In genomic region chr3:62414786-62415185, GRCh38 we compare ENCODE assay signal across 38 cellular contexts. TPM values are rescaled to one million over a fixed set of nuclear protein-coding genes. Genes with fewer than 3 reads are reported as not detected.
DNase-seq lines count a peak whose midpoint lies in the region; ATAC-seq, FAIRE-seq and TF ChIP-seq lines count a peak whose summit lies in the region.
"Had no signal": no experiment of that assay in that cellular context is flagged by ENCODE, and none has a peak within 500 bp of the region (broad histone marks: within the 10 kb centered on the region; RNA-seq: fewer than 3 reads in every experiment).

No MANE protein-coding gene starts in this region.

- H3K4me3 Mint-ChIP-seq in activated T-helper 1 cell treated with anti-CD3 and anti-CD28 coated beads, Interleukin-12 subunit alpha, Interleukin-12 subunit beta, Interleukin-2, Interleukin-4 antibody, amounts not matched to agents 30 ng/mL and 10 ng/mL and 1 ng/mL, durations not matched to agents 14 hours and 24 hours and 36 hours, result no peak overlapping the region
- H3K4me3 Mint-ChIP-seq: activated CD4-positive, alpha-beta T cell treated with anti-CD3 and anti-CD28 coated beads, Interleukin-2, amount 10 ng/mL, durations not matched to agents 7 days and 5 days; immature natural killer cell; natural killer cell; T-cell had no signal

- H2AFZ ChIP-seq in H1 (ENCODE audit: low read length), result no peak overlapping the region

- H3K36me3 ChIP-seq in BLaER1 treated with 17β-estradiol and CSF1 and Interleukin-3, amounts not matched to agents 10 nM and 100 nM, result no peaks in the 10 kb centered on the region
- no peaks in the 10 kb centered on the region for H3K36me3 ChIP-seq in H7 (replicated peaks; ENCODE audit: control insufficient read depth, insufficient read depth, low read length)
- no peaks in the 10 kb centered on the region for H3K36me3 ChIP-seq in H1 (ENCODE audit: control insufficient read depth in 2 of 4, insufficient read depth in 4 of 4, low read length in 3 of 4)
- H3K36me3 ChIP-seq: ascending aorta, cardiac muscle cell, esophagus muscularis mucosa, heart left ventricle, SJCRH30, tibial artery, WERI-Rb-1 had no signal

- no peaks in the 10 kb centered on the region for H3K4me1 Mint-ChIP-seq in activated T-helper 1 cell treated with anti-CD3 and anti-CD28 coated beads, Interleukin-12 subunit alpha, Interleukin-12 subunit beta, Interleukin-2, Interleukin-4 antibody, amounts not matched to agents 30 ng/mL and 10 ng/mL and 1 ng/mL, durations not matched to agents 14 hours and 24 hours and 36 hours (ENCODE audit: low read depth)
- H3K4me1 Mint-ChIP-seq: activated CD4-positive, alpha-beta T cell treated with anti-CD3 and anti-CD28 coated beads, Interleukin-2, amount 10 ng/mL, durations not matched to agents 7 days and 5 days; immature natural killer cell; natural killer cell; T-cell had no signal

- peaks cover 3% of the 10 kb centered on the region for H3K27me3 Mint-ChIP-seq in activated T-helper 1 cell treated with anti-CD3 and anti-CD28 coated beads, Interleukin-12 subunit alpha, Interleukin-12 subunit beta, Interleukin-2, Interleukin-4 antibody, amounts not matched to agents 30 ng/mL and 10 ng/mL and 1 ng/mL, durations not matched to agents 14 hours and 24 hours and 36 hours (ENCODE audit: insufficient read depth)

- peak overlapping the region in 4 of 11 experiments; percentile 40 to 59 (median 49); a peak in 6 of 22 replicates for H3K27ac ChIP-seq in BLaER1 treated with 17β-estradiol and CSF1 and Interleukin-3, amounts not matched to agents 10 nM and 100 nM
- no peak overlapping the region for H3K27ac ChIP-seq in H1 (ENCODE audit: low read depth, low read length)
- H3K27ac ChIP-seq: ascending aorta, cardiac muscle cell, esophagus muscularis mucosa, heart left ventricle, SJCRH30, tibial artery had no signal

- no peaks in the 10 kb centered on the region for H3K9me3 Mint-ChIP-seq in activated T-helper 1 cell treated with anti-CD3 and anti-CD28 coated beads, Interleukin-12 subunit alpha, Interleukin-12 subunit beta, Interleukin-2, Interleukin-4 antibody, amounts not matched to agents 30 ng/mL and 10 ng/mL and 1 ng/mL, durations not matched to agents 14 hours and 24 hours and 36 hours
- H3K9me3 Mint-ChIP-seq: activated CD4-positive, alpha-beta T cell treated with anti-CD3 and anti-CD28 coated beads, Interleukin-2, amount 10 ng/mL, durations not matched to agents 7 days and 5 days; T-cell had no signal

- H3K9me3 ChIP-seq in BLaER1 treated with 17β-estradiol and CSF1 and Interleukin-3, amounts not matched to agents 10 nM and 100 nM (replicated peaks in 1 of 11), result peaks cover 0 to 19% (median 10%) of the 10 kb centered on the region in 11 experiments; a peak in 13 of 22 replicates
- H3K9me3 ChIP-seq in H1 (ENCODE audit: insufficient read depth in 2 of 2, low read depth in 1 of 2, low read length in 1 of 2), result no peaks in the 10 kb centered on the region
- H3K9me3 ChIP-seq: ascending aorta, esophagus muscularis mucosa, heart left ventricle, mucosa of descending colon, SJCRH30, tibial artery had no signal

- H4K5ac ChIP-seq in H1 (ENCODE audit: insufficient read length, low read depth, low read length), result no peak overlapping the region

- TF ChIP-seq EP300 in H1 (IDR thresholded peaks at IDR 0.05; ENCODE audit: borderline replicate concordance in 1 of 2, low read depth in 2 of 2, low read length in 2 of 2), result 0 out of 3 replicates have a peak, but pooled peaks of 1 of the 2 experiments have one; percentile 20

- H3K79me1 ChIP-seq in H1 (ENCODE audit: low read depth, low read length), result no peaks in the 10 kb centered on the region

- intact Hi-C loops in activated T-helper 1 cell treated with anti-CD3 and anti-CD28 coated beads, Interleukin-12 subunit alpha, Interleukin-12 subunit beta, Interleukin-2, Interleukin-4 antibody, amounts not matched to agents 30 ng/mL and 10 ng/mL and 1 ng/mL, durations not matched to agents 14 hours and 24 hours and 36 hours (cut with micrococcal nuclease), result no loop called here

- H3K14ac ChIP-seq in H1 (ENCODE audit: insufficient read length), result no peak overlapping the region

- H2BK20ac ChIP-seq in H1 (ENCODE audit: low read length), result peak overlapping the region; percentile 23; the same call in 1 of the 2 replicates

- H3K23ac ChIP-seq in H1 (ENCODE audit: insufficient read length), result no peak overlapping the region

- TF ChIP-seq POLR2A in H1 (IDR thresholded peaks at IDR 0.05; ENCODE audit: control extremely low read depth in 1 of 2, low read depth in 2 of 2, low read length in 2 of 2), result no peak

- H3K4ac ChIP-seq in H1 (replicated peaks; ENCODE audit: insufficient read length, low read depth, low read length), result no peak overlapping the region

- CTCF ChIA-PET in H1 (lab: Charles Lee; ENCODE audit: partially characterized antibody), result interaction anchor here (0.8 to 1.8 kb wide), 7 partner anchors 9 to 146 kb away, joined by 3 to 11 read pairs (median 5); no protein-coding TSS in a partner anchor

- POLR2A ChIA-PET in H1 (lab: Charles Lee; ENCODE audit: partially characterized antibody), result interaction anchor here (1.1 to 1.6 kb wide), 5 partner anchors 17 to 63 kb away, joined by 3 to 7 read pairs (median 3); no protein-coding TSS in a partner anchor

- no peak for TF ChIP-seq CTCF in H1 (IDR thresholded peaks at IDR 0.05; ENCODE audit: control extremely low read depth in 1 of 3, insufficient read depth in 1 of 3, low read depth in 1 of 3, low read length in 3 of 3)

- no peak overlapping the region for H2BK12ac ChIP-seq in H1 (ENCODE audit: low read depth, low read length)

- no peak for TF ChIP-seq RAD21 in H1 (IDR thresholded peaks at IDR 0.05 in 1 of 2, conservative IDR thresholded peaks at IDR 0.05 in 1 of 2; ENCODE audit: low read depth in 2 of 2, low read length in 2 of 2)

- no peak overlapping the region for H2AK5ac ChIP-seq in H1 (ENCODE audit: low read depth, low read length)

- no peak overlapping the region for H3K4me3 ChIP-seq in BLaER1 treated with 17β-estradiol and CSF1 and Interleukin-3, amounts not matched to agents 10 nM and 100 nM
- H3K4me3 ChIP-seq in H7 (ENCODE audit: insufficient read depth, low read depth, low read length) (no peak overlapping the region; the same call in 1 of the 2 replicates), H1 (ENCODE audit: extremely low read depth in 1 of 4, insufficient read depth in 2 of 4, low read depth in 3 of 4, low read length in 4 of 4) (peak overlapping the region in 3 of 4 experiments; percentile 22 to 55 (median 34); a peak in 4 of 8 replicates)
- H3K4me3 ChIP-seq: ascending aorta, cardiac muscle cell, esophagus muscularis mucosa, heart left ventricle, mucosa of descending colon, SJCRH30, tibial artery had no signal

- FAIRE-seq in H1 (lab: Jason Lieb, UNC), result peak; percentile 24

- H3K79me2 ChIP-seq in H1 (ENCODE audit: control insufficient read depth in 1 of 2, insufficient read depth in 2 of 2, low read length in 2 of 2), result no peaks in the 10 kb centered on the region

- H3K27me3 ChIP-seq in BLaER1 treated with 17β-estradiol and CSF1 and Interleukin-3, amounts not matched to agents 10 nM and 100 nM, result no peaks in the 10 kb centered on the region
- H3K27me3 ChIP-seq in H7 (ENCODE audit: control insufficient read depth, insufficient read depth, low read length), result no peaks in the 10 kb centered on the region
- H3K27me3 ChIP-seq in H1 (replicated peaks in 1 of 4; ENCODE audit: control insufficient read depth in 3 of 4, extremely low read depth in 1 of 4, insufficient read depth in 3 of 4, low read length in 3 of 4), result peaks cover 0 to 29% (median 12%) of the 10 kb centered on the region in 4 experiments; a peak in 3 of 7 replicates
- H3K27me3 ChIP-seq: ascending aorta, esophagus muscularis mucosa, heart left ventricle, SJCRH30, tibial artery had no signal

- peak overlapping the region in 2 of 11 experiments; percentile 37 to 45; a peak in 3 of 22 replicates for H3K9ac ChIP-seq in BLaER1 treated with 17β-estradiol and CSF1 and Interleukin-3, amounts not matched to agents 10 nM and 100 nM
- no peak overlapping the region for H3K9ac ChIP-seq in H1 (replicated peaks in 1 of 4; ENCODE audit: extremely low read depth in 1 of 4, low read depth in 3 of 4, low read length in 3 of 4)

- no peak overlapping the region for H4K8ac ChIP-seq in H1 (ENCODE audit: extremely low read depth, insufficient read depth, low read length)

- DNase-seq in H7, result peak; percentile 37
- DNase-seq in H1 (ENCODE audit: low read depth in 1 of 2, low spot score in 2 of 2), result peak in 1 of 2 experiments; percentile 59
- DNase-seq in left kidney (ENCODE audit: low read depth, low spot score), result peak; percentile 58
- DNase-seq in activated T-helper 1 cell treated with anti-CD3 and anti-CD28 coated beads, Interleukin-12 subunit alpha, Interleukin-12 subunit beta, Interleukin-2, Interleukin-4 antibody, amounts not matched to agents 30 ng/mL and 10 ng/mL and 1 ng/mL, durations not matched to agents 14 hours and 24 hours and 36 hours (ENCODE audit: low spot score), result no peak
- DNase-seq: ACHN; activated CD4-positive, alpha-beta T cell treated with anti-CD3 and anti-CD28 coated beads, Interleukin-2, amount 10 ng/mL, durations not matched to agents 7 days and 5 days; activated gamma-delta T cell treated with Interleukin-2 at 50 U/mL for 16 hours; activated T-cell treated with anti-CD3 and anti-CD28 coated beads, Interleukin-2, amount 50 U/mL, for 1 hour; DMS53; foreskin fibroblast; GDM1; heart left ventricle; immature natural killer cell; KBM-7; left cardiac atrium; mucosa of descending colon; natural killer cell; NCI-H1105; NCI-H774; SJCRH30; stimulated activated CD4-positive, alpha-beta T cell treated with anti-CD3 and anti-CD28 coated beads, Interleukin-15, amount 100 ng/mL, for 24 hours; stimulated activated CD4-positive, alpha-beta T cell treated with anti-CD3 and anti-CD28 coated beads, Interleukin-4, amount 100 ng/mL, for 4 hours; T-cell; tibial artery had no signal

- H3K4me2 ChIP-seq in BLaER1 treated with 17β-estradiol and CSF1 and Interleukin-3, amounts not matched to agents 10 nM and 100 nM, result peak overlapping the region in 9 of 11 experiments; percentile 53 to 89 (median 76); a peak in 18 of 22 replicates
- H3K4me2 ChIP-seq in H1 (ENCODE audit: insufficient read depth in 1 of 2, low read depth in 2 of 2, low read length in 2 of 2), result peak overlapping the region; percentile 52 to 66

- ATAC-seq in HG02884 (IDR thresholded peaks at IDR 0.05; ENCODE audit: unreplicated experiment) (no peak), HG02678 (IDR thresholded peaks at IDR 0.05; ENCODE audit: unreplicated experiment) (no peak), HG03457 (IDR thresholded peaks at IDR 0.05; ENCODE audit: unreplicated experiment) (no peak)
- ATAC-seq: heart left ventricle, left cardiac atrium, mucosa of descending colon, natural killer cell, T-cell had no signal

- no peaks in the 10 kb centered on the region for H4K20me1 ChIP-seq in BLaER1 treated with 17β-estradiol and CSF1 and Interleukin-3, amounts not matched to agents 10 nM and 100 nM
- no peaks in the 10 kb centered on the region for H4K20me1 ChIP-seq in H1 (replicated peaks in 1 of 2; ENCODE audit: control insufficient read depth in 1 of 2, insufficient read depth in 2 of 2, low read length in 2 of 2)

- H3K27ac Mint-ChIP-seq in activated T-helper 1 cell treated with anti-CD3 and anti-CD28 coated beads, Interleukin-12 subunit alpha, Interleukin-12 subunit beta, Interleukin-2, Interleukin-4 antibody, amounts not matched to agents 30 ng/mL and 10 ng/mL and 1 ng/mL, durations not matched to agents 14 hours and 24 hours and 36 hours, result no peak overlapping the region
- H3K27ac Mint-ChIP-seq: activated CD4-positive, alpha-beta T cell treated with anti-CD3 and anti-CD28 coated beads, Interleukin-2, amount 10 ng/mL, durations not matched to agents 7 days and 5 days; immature natural killer cell; natural killer cell; T-cell had no signal

- 18% methylated on average over 9 of the region's 11 CpGs; no CpG with 5 or more reads in 1 of the 2 experiments for WGBS in H1 (ENCODE audit: extremely low coverage in 1 of 2, insufficient coverage in 1 of 2, insufficient read length in 1 of 2, insufficient replicate concordance in 2 of 2, low coverage in 1 of 2, low lambda C conversion rate in 2 of 2, missing lambda C conversion rate in 1 of 2), 2 experiments

- no peak overlapping the region for H3K56ac ChIP-seq in H1 (replicated peaks; ENCODE audit: insufficient read length, low read depth, low read length)

- H4K91ac ChIP-seq in H1 (replicated peaks; ENCODE audit: insufficient read length, low read length), result no peak overlapping the region

- no peak overlapping the region for H2BK15ac ChIP-seq in H1 (ENCODE audit: low read length)

- no peak overlapping the region; the same call in 1 of the 2 replicates for H2BK5ac ChIP-seq in H1 (ENCODE audit: low read depth, low read length)

- H2BK120ac ChIP-seq in H1 (replicated peaks; ENCODE audit: low read depth, low read length), result no peak overlapping the region

- no peak overlapping the region for H3K18ac ChIP-seq in H1 (ENCODE audit: extremely low read depth, low read length)

- H3K36me3 Mint-ChIP-seq in activated T-helper 1 cell treated with anti-CD3 and anti-CD28 coated beads, Interleukin-12 subunit alpha, Interleukin-12 subunit beta, Interleukin-2, Interleukin-4 antibody, amounts not matched to agents 30 ng/mL and 10 ng/mL and 1 ng/mL, durations not matched to agents 14 hours and 24 hours and 36 hours (ENCODE audit: low read depth), result no peaks in the 10 kb centered on the region
- H3K36me3 Mint-ChIP-seq: immature natural killer cell, natural killer cell, T-cell had no signal

- peaks cover 4% of the 10 kb centered on the region; the same call in 1 of the 2 replicates for H3K23me2 ChIP-seq in H1 (ENCODE audit: low read depth, low read length)

- peaks cover 24 to 62% (median 41%) of the 10 kb centered on the region in 10 experiments for H3K4me1 ChIP-seq in BLaER1 treated with 17β-estradiol and CSF1 and Interleukin-3, amounts not matched to agents 10 nM and 100 nM
- peaks cover 5 to 19% (median 10%) of the 10 kb centered on the region in 4 experiments for H3K4me1 ChIP-seq in H1 (replicated peaks in 1 of 4; ENCODE audit: control insufficient read depth in 3 of 4, insufficient read depth in 4 of 4, low read length in 3 of 4)
- H3K4me1 ChIP-seq: ascending aorta, esophagus muscularis mucosa, heart left ventricle, SJCRH30, tibial artery had no signal

RNA-seq across cellular contexts. Expression of gene FEZF2, which starts 41.4 kb away (rescaled TPM):
- 0.14 TPM in 1 of 2 replicates, not detected in the other for total RNA-seq in H7 (2014; rRNA removed; shearing (Covaris generic))
- total RNA-seq in H1 (2021; fragmentation: NEBNext Ultra II Directional; extraction: Animal tissue kit (Norgen Biotek cat#: 25700)), result not detected in 2 replicates
- polyA plus RNA-seq in H1 (2011; rRNA removed), result 0.06 and 0.11 TPM in 2 replicates
- polyA plus RNA-seq in H1 (2011; cell fraction: cytosol; rRNA removed), result 0.17 TPM
- 0.23 TPM for polyA plus RNA-seq in H1 (2011; cell fraction: nucleus; rRNA removed)
- polyA plus RNA-seq in H1 (2012, experiment 1 of 2), result 0.13 TPM in 1 of 4 replicates, not detected in the others
- polyA plus RNA-seq in H1 (2012, experiment 2 of 2), result 0.08 TPM
- polyA plus RNA-seq in H1 (2013, experiment 1 of 2), result not detected
- not detected for polyA plus RNA-seq in H1 (2013, experiment 2 of 2)
- polyA minus RNA-seq in H1 (2011; rRNA and poly(A)+ RNA removed), result not detected in 2 replicates
- not detected for polyA minus RNA-seq in H1 (2011; cell fraction: cytosol; rRNA and poly(A)+ RNA removed)
- not detected for polyA minus RNA-seq in H1 (2011; cell fraction: nucleus; rRNA and poly(A)+ RNA removed)
- not detected in 2 replicates for total RNA-seq in activated T-helper 1 cell treated with anti-CD3 and anti-CD28 coated beads, Interleukin-12 subunit alpha, Interleukin-12 subunit beta, Interleukin-2, Interleukin-4 antibody, amounts not matched to agents 30 ng/mL and 10 ng/mL and 1 ng/mL, durations not matched to agents 14 hours and 24 hours and 36 hours
- total RNA-seq: activated CD4-positive, alpha-beta T cell treated with anti-CD3 and anti-CD28 coated beads, Interleukin-2, amount 10 ng/mL, durations not matched to agents 7 days and 5 days; ascending aorta; cardiac muscle cell; esophagus muscularis mucosa; heart left ventricle; HT1080; left cardiac atrium; lung microvascular endothelial cell; MCF 10A; mucosa of descending colon; natural killer cell; osteocyte; RPMI7951; SJCRH30; T-cell had no signal
- polyA plus RNA-seq: BJ, cardiac muscle cell, heart left ventricle, immature natural killer cell had no signal

Comparison
In these comparisons a context has a peak if more than half of its experiments do, and no peak if none do; other contexts are left out.
1. H3K4me3 ChIP-seq: peak in H1 (3 of 4); none in BLaER1 treated with 17β-estradiol and CSF1 and Interleukin-3, amounts not matched to agents 10 nM and 100 nM (0 of 10) and H7 (single experiment).